20 cellular contexts compared by ENCODE assay signal in the genomic region with DNA sequence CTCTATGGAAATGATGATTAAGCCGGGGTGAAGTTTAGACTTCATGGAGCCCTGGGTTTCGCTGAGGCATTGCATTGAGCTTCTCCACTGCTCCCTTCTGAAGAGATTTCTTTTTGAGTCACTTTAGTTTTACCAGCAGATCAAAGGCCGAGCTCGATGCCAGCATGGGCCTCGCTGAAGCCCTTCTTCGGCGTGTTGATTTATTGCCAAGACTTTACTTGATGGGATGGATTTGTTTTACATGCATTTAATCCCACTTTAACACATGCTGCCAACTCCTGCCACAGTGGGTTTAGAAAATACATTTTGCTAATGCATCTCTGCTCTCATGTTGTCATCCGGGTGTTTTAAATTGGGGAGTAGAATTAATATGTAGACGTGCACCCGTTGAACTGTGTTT.
DNase-seq lines count a peak whose midpoint lies in the region; ATAC-seq and TF ChIP-seq lines count a peak whose summit lies in the region.
"Had no signal": no experiment of that assay in that cellular context is flagged by ENCODE, and none has a peak within 500 bp of the region (broad histone marks: within the 10 kb centered on the region; RNA-seq: fewer than 3 reads in every experiment).

No MANE protein-coding gene starts in this region.

- DNase-seq in NCI-H1092 treated with DMSO at 0.1 percent for 48 hours (lab: John Stamatoyannopoulos, UW) (peak; percentile 3), NCI-H1092 (lab: John Stamatoyannopoulos, UW) (no peak), NCI-H82 (lab: John Stamatoyannopoulos, UW) (peak; percentile 83), fibroblast of villous mesenchyme (ENCODE audit: low read depth) (peak; percentile 2), EL (no peak), upper lobe of right lung (no peak)
- DNase-seq: ACHN; Caco-2; CD4-positive, alpha-beta memory T cell; HFFc6; NCI-H1417; NCI-H1694 treated with DMSO at 0.1 percent for 48 hours; NCI-H2081 treated with DMSO at 0.1 percent for 48 hours; NCI-H510A; NCI-H774; OCI-M1 had no signal

- peak overlapping the region; percentile 60 for H3K27ac ChIP-seq in parathyroid adenoma
- H3K27ac ChIP-seq in upper lobe of right lung: no peak overlapping the region
- H3K27ac ChIP-seq: 22Rv1; BLaER1 treated with 17β-estradiol and CSF1 and Interleukin-3, amounts not matched to agents 10 nM and 100 nM had no signal

- H3K27me3 ChIP-seq in parathyroid adenoma (ENCODE audit: control insufficient read depth, insufficient read depth, low read length): no peaks in the 10 kb centered on the region
- no peaks in the 10 kb centered on the region for H3K27me3 ChIP-seq in upper lobe of right lung
- H3K27me3 ChIP-seq: BLaER1 treated with 17β-estradiol and CSF1 and Interleukin-3, amounts not matched to agents 10 nM and 100 nM had no signal

- H3K4me1 ChIP-seq in parathyroid adenoma: peaks cover 16% of the 10 kb centered on the region
- H3K4me1 ChIP-seq in upper lobe of right lung: no peaks in the 10 kb centered on the region
- H3K4me1 ChIP-seq: Caco-2 had no signal

- H3K9ac ChIP-seq in parathyroid adenoma: no peak overlapping the region
- H3K9ac ChIP-seq: BLaER1 treated with 17β-estradiol and CSF1 and Interleukin-3, amounts not matched to agents 10 nM and 100 nM had no signal

- no peaks in the 10 kb centered on the region for H3K79me2 ChIP-seq in parathyroid adenoma

- H3K4me2 ChIP-seq in parathyroid adenoma (ENCODE audit: low read length): no peak overlapping the region
- H3K4me2 ChIP-seq: BLaER1 treated with 17β-estradiol and CSF1 and Interleukin-3, amounts not matched to agents 10 nM and 100 nM had no signal

- no peak for TF ChIP-seq CTCF in fibroblast of villous mesenchyme (IDR thresholded peaks at IDR 0.05; ENCODE audit: insufficient read depth, low read depth, low read length)
- TF ChIP-seq CTCF in parathyroid adenoma (IDR thresholded peaks at IDR 0.05): no peak
- no peak for TF ChIP-seq CTCF in upper lobe of right lung (IDR thresholded peaks at IDR 0.05)

- H2AFZ ChIP-seq in parathyroid adenoma: no peak overlapping the region

- no peaks in the 10 kb centered on the region for H3K9me3 ChIP-seq in parathyroid adenoma (ENCODE audit: control insufficient read depth, low read length)
- no peaks in the 10 kb centered on the region for H3K9me3 ChIP-seq in upper lobe of right lung
- H3K9me3 ChIP-seq: BLaER1 treated with 17β-estradiol and CSF1 and Interleukin-3, amounts not matched to agents 10 nM and 100 nM; Caco-2 had no signal

- no peak for ATAC-seq in upper lobe of right lung
- no peak for ATAC-seq in GM21723 (IDR thresholded peaks at IDR 0.05; ENCODE audit: unreplicated experiment)

- H3K4me3 ChIP-seq in fibroblast of villous mesenchyme (ENCODE audit: low read depth, low read length): no peak overlapping the region
- no peak overlapping the region for H3K4me3 ChIP-seq in parathyroid adenoma (ENCODE audit: low read depth, low read length)
- H3K4me3 ChIP-seq in upper lobe of right lung: no peak overlapping the region
- H3K4me3 ChIP-seq: BLaER1 treated with 17β-estradiol and CSF1 and Interleukin-3, amounts not matched to agents 10 nM and 100 nM had no signal

- intact Hi-C loops in upper lobe of right lung (cut with DNase I): no loop called here

- H3K36me3 ChIP-seq in parathyroid adenoma (ENCODE audit: control insufficient read depth, insufficient read depth, low read length) (no peaks in the 10 kb centered on the region), upper lobe of right lung (peaks cover 45% of the 10 kb centered on the region)

Comparison
In these comparisons a context has a peak if more than half of its experiments do, and no peak if none do; other contexts are left out.
1. DNase-seq: peak in NCI-H1092 treated with DMSO at 0.1 percent for 48 hours (single experiment), NCI-H82 (single experiment) and fibroblast of villous mesenchyme (single experiment); none in NCI-H1092 (single experiment), EL (single experiment) and upper lobe of right lung (single experiment).